ENCODE assay signal across 19 cellular contexts in the genomic region with DNA sequence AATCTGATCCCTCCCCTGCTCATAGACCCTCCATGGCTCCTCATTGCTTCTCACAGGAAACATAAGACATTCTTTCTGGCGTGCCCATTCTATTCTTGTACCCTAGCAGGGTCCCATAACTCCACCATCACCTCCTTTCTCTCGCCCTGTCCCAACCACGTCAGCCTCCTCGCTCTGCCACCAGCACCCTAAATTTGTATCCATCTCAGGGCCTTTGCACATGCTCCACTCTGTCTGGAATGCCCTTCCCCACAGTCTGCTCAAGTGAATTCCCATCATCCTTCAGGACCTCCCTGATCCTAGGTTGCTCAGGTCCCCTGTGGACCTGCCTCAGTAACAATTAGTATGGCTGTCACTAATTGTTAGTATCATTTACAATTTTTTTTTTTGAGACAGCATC. TPM values are rescaled to one million over a fixed set of nuclear protein-coding genes. Genes with fewer than 3 reads are reported as not detected.
DNase-seq lines count a peak whose midpoint lies in the region; ATAC-seq, FAIRE-seq and TF ChIP-seq lines count a peak whose summit lies in the region.
"Had no signal": no experiment of that assay in that cellular context is flagged by ENCODE, and none has a peak within 500 bp of the region (broad histone marks: within the 10 kb centered on the region; RNA-seq: fewer than 3 reads in every experiment).

No MANE protein-coding gene starts in this region.

- no peaks in the 10 kb centered on the region for H3K79me1 ChIP-seq in H1 (ENCODE audit: low read depth, low read length)

- H2BK15ac ChIP-seq in H1 (ENCODE audit: low read length): no peak overlapping the region

- no peak overlapping the region for H3K23ac ChIP-seq in H1 (ENCODE audit: insufficient read length)

- DNase-seq in activated naive CD8-positive, alpha-beta T cell treated with anti-CD3 and anti-CD28 coated beads for 36 hours: no peak
- DNase-seq in T-helper 17 cell: no peak
- DNase-seq in H1 (ENCODE audit: low read depth in 1 of 2, low spot score in 2 of 2): no peak
- no peak for DNase-seq in stimulated activated effector memory CD8-positive, alpha-beta T cell treated with anti-CD3 and anti-CD28 coated beads, Interleukin-12 subunit alpha, Interleukin-12 subunit beta, amount 100 ng/mL, for 72 hours (ENCODE audit: low spot score in 2 of 2)
- DNase-seq in cerebellum (ENCODE audit: low spot score): no peak
- no peak for DNase-seq in GM10266 (ENCODE audit: extremely low spot score)
- DNase-seq in activated T-cell treated with anti-CD3 and anti-CD28 coated beads for 4 hours: no peak
- DNase-seq: C1 segment of cervical spinal cord, DMS 273 treated with DMSO at 0.1 percent for 48 hours, GOT3, HCEC 1CT, IMR-90, KG1 had no signal

- H3K27me3 Mint-ChIP-seq in activated naive CD8-positive, alpha-beta T cell: no peaks in the 10 kb centered on the region
- H3K27me3 Mint-ChIP-seq in activated naive CD8-positive, alpha-beta T cell treated with anti-CD3 and anti-CD28 coated beads for 36 hours: no peaks in the 10 kb centered on the region
- H3K27me3 Mint-ChIP-seq in T-helper 17 cell: no peaks in the 10 kb centered on the region

- WGBS in H1 (ENCODE audit: extremely low coverage in 1 of 2, insufficient coverage in 1 of 2, insufficient read length in 1 of 2, insufficient replicate concordance in 2 of 2, low coverage in 1 of 2, low lambda C conversion rate in 2 of 2, missing lambda C conversion rate in 1 of 2), 2 experiments: 91% methylated on average over 4 of the region's 4 CpGs; no CpG with 5 or more reads in 1 of the 2 experiments

- POLR2A ChIA-PET in H1 (lab: Charles Lee; ENCODE audit: partially characterized antibody): interaction anchor here (0.9 to 1.1 kb wide), 2 partner anchors 10 to 54 kb away, joined by 4 to 6 read pairs; a partner anchor contains a TSS

- no peak for TF ChIP-seq POLR2A in H1 (IDR thresholded peaks at IDR 0.05; ENCODE audit: control extremely low read depth in 1 of 2, low read depth in 2 of 2, low read length in 2 of 2)

- no peak overlapping the region for H2BK5ac ChIP-seq in H1 (ENCODE audit: low read depth, low read length)

- no peak overlapping the region for H2AK5ac ChIP-seq in H1 (ENCODE audit: low read depth, low read length)

- H3K18ac ChIP-seq in H1 (ENCODE audit: extremely low read depth, low read length): no peak overlapping the region

- H3K4me2 ChIP-seq in H1 (ENCODE audit: insufficient read depth in 1 of 2, low read depth in 2 of 2, low read length in 2 of 2): no peak overlapping the region

- H2BK20ac ChIP-seq in H1 (ENCODE audit: low read length): no peak overlapping the region

- H3K36me3 ChIP-seq in H1 (ENCODE audit: control insufficient read depth in 2 of 4, insufficient read depth in 4 of 4, low read length in 3 of 4): no peaks in the 10 kb centered on the region

- CTCF ChIA-PET in H1 (lab: Charles Lee; ENCODE audit: partially characterized antibody): interaction anchor here (0.6 to 1.4 kb wide), 6 partner anchors 18 to 133 kb away, joined by 3 to 9 read pairs (median 3); no protein-coding TSS in a partner anchor

- H2AFZ ChIP-seq in H1 (ENCODE audit: low read length): no peak overlapping the region

- TF ChIP-seq RAD21 in H1 (IDR thresholded peaks at IDR 0.05 in 1 of 2, conservative IDR thresholded peaks at IDR 0.05 in 1 of 2; ENCODE audit: low read depth in 2 of 2, low read length in 2 of 2): no peak

- no peaks in the 10 kb centered on the region for H3K36me3 Mint-ChIP-seq in activated naive CD8-positive, alpha-beta T cell
- H3K36me3 Mint-ChIP-seq in activated naive CD8-positive, alpha-beta T cell treated with anti-CD3 and anti-CD28 coated beads for 36 hours: no peaks in the 10 kb centered on the region
- H3K36me3 Mint-ChIP-seq in T-helper 17 cell (ENCODE audit: low read depth): peaks cover 3% of the 10 kb centered on the region
- no peaks in the 10 kb centered on the region for H3K36me3 Mint-ChIP-seq in stimulated activated effector memory CD8-positive, alpha-beta T cell treated with anti-CD3 and anti-CD28 coated beads, Interleukin-12 subunit alpha, Interleukin-12 subunit beta, amount 100 ng/mL, for 72 hours

- no peak overlapping the region for H3K14ac ChIP-seq in H1 (ENCODE audit: insufficient read length)

- H3K9me3 ChIP-seq in T-helper 17 cell (ENCODE audit: control insufficient read depth, low read length, poor library complexity, severe bottlenecking) (no peaks in the 10 kb centered on the region), H1 (ENCODE audit: insufficient read depth in 2 of 2, low read depth in 1 of 2, low read length in 1 of 2) (no peaks in the 10 kb centered on the region)

- H3K79me2 ChIP-seq in H1 (ENCODE audit: control insufficient read depth in 1 of 2, insufficient read depth in 2 of 2, low read length in 2 of 2): no peaks in the 10 kb centered on the region

- H3K9ac ChIP-seq in H1 (replicated peaks in 1 of 4; ENCODE audit: extremely low read depth in 1 of 4, low read depth in 3 of 4, low read length in 3 of 4): no peak overlapping the region

- no peak overlapping the region for H2BK12ac ChIP-seq in H1 (ENCODE audit: low read depth, low read length)

- H3K56ac ChIP-seq in H1 (replicated peaks; ENCODE audit: insufficient read length, low read depth, low read length): no peak overlapping the region

- TF ChIP-seq CTCF in H1 (IDR thresholded peaks at IDR 0.05; ENCODE audit: control extremely low read depth in 1 of 3, insufficient read depth in 1 of 3, low read depth in 1 of 3, low read length in 3 of 3): no peak
- TF ChIP-seq CTCF in GM10266 (IDR thresholded peaks at IDR 0.05; ENCODE audit: control insufficient read depth, insufficient read depth, low read depth, missing control alignments): no peak

- no peak overlapping the region for H2BK120ac ChIP-seq in H1 (replicated peaks; ENCODE audit: low read depth, low read length)

- peaks cover 35% of the 10 kb centered on the region for H3K4me1 Mint-ChIP-seq in activated naive CD8-positive, alpha-beta T cell (ENCODE audit: low read depth)
- H3K4me1 Mint-ChIP-seq in activated naive CD8-positive, alpha-beta T cell treated with anti-CD3 and anti-CD28 coated beads for 36 hours: peaks cover 17% of the 10 kb centered on the region
- H3K4me1 Mint-ChIP-seq in T-helper 17 cell: peaks cover 27% of the 10 kb centered on the region
- peaks cover 33% of the 10 kb centered on the region for H3K4me1 Mint-ChIP-seq in stimulated activated effector memory CD8-positive, alpha-beta T cell treated with anti-CD3 and anti-CD28 coated beads, Interleukin-12 subunit alpha, Interleukin-12 subunit beta, amount 100 ng/mL, for 72 hours

- FAIRE-seq in H1 (lab: Jason Lieb, UNC): no peak
- FAIRE-seq: GM12891 had no signal

- no peaks in the 10 kb centered on the region for H4K20me1 ChIP-seq in H1 (replicated peaks in 1 of 2; ENCODE audit: control insufficient read depth in 1 of 2, insufficient read depth in 2 of 2, low read length in 2 of 2)

- no peak overlapping the region for H3K4me3 ChIP-seq in H1 (ENCODE audit: extremely low read depth in 1 of 4, insufficient read depth in 2 of 4, low read depth in 3 of 4, low read length in 4 of 4)

- H3K4me3 Mint-ChIP-seq in activated naive CD8-positive, alpha-beta T cell: peak overlapping the region; percentile 9
- no peak overlapping the region for H3K4me3 Mint-ChIP-seq in activated naive CD8-positive, alpha-beta T cell treated with anti-CD3 and anti-CD28 coated beads for 36 hours
- H3K4me3 Mint-ChIP-seq in T-helper 17 cell: peak overlapping the region; percentile 25
- H3K4me3 Mint-ChIP-seq in stimulated activated effector memory CD8-positive, alpha-beta T cell treated with anti-CD3 and anti-CD28 coated beads, Interleukin-12 subunit alpha, Interleukin-12 subunit beta, amount 100 ng/mL, for 72 hours: no peak overlapping the region
- H3K4me3 Mint-ChIP-seq: B cell had no signal

- peak overlapping the region; percentile 22 for H3K27ac Mint-ChIP-seq in activated naive CD8-positive, alpha-beta T cell
- H3K27ac Mint-ChIP-seq in activated naive CD8-positive, alpha-beta T cell treated with anti-CD3 and anti-CD28 coated beads for 36 hours: no peak overlapping the region
- H3K27ac Mint-ChIP-seq in T-helper 17 cell: no peak overlapping the region
- H3K27ac Mint-ChIP-seq in stimulated activated effector memory CD8-positive, alpha-beta T cell treated with anti-CD3 and anti-CD28 coated beads, Interleukin-12 subunit alpha, Interleukin-12 subunit beta, amount 100 ng/mL, for 72 hours: peak overlapping the region; percentile 20
- H3K27ac Mint-ChIP-seq: B cell had no signal

- no peak overlapping the region for H3K4ac ChIP-seq in H1 (replicated peaks; ENCODE audit: insufficient read length, low read depth, low read length)

- no peak overlapping the region for H4K8ac ChIP-seq in H1 (ENCODE audit: extremely low read depth, insufficient read depth, low read length)

- no peaks in the 10 kb centered on the region for H3K9me3 Mint-ChIP-seq in activated naive CD8-positive, alpha-beta T cell (ENCODE audit: low read depth)
- H3K9me3 Mint-ChIP-seq in activated naive CD8-positive, alpha-beta T cell treated with anti-CD3 and anti-CD28 coated beads for 36 hours: no peaks in the 10 kb centered on the region
- H3K9me3 Mint-ChIP-seq in stimulated activated effector memory CD8-positive, alpha-beta T cell treated with anti-CD3 and anti-CD28 coated beads, Interleukin-12 subunit alpha, Interleukin-12 subunit beta, amount 100 ng/mL, for 72 hours: no peaks in the 10 kb centered on the region

- H3K23me2 ChIP-seq in H1 (ENCODE audit: low read depth, low read length): peaks cover 2% of the 10 kb centered on the region; the same call in 1 of the 2 replicates

- no peak for TF ChIP-seq EP300 in H1 (IDR thresholded peaks at IDR 0.05; ENCODE audit: borderline replicate concordance in 1 of 2, low read depth in 2 of 2, low read length in 2 of 2)

- H4K5ac ChIP-seq in H1 (ENCODE audit: insufficient read length, low read depth, low read length): no peak overlapping the region

- H3K27me3 ChIP-seq in H1 (replicated peaks in 1 of 4; ENCODE audit: control insufficient read depth in 3 of 4, extremely low read depth in 1 of 4, insufficient read depth in 3 of 4, low read length in 3 of 4): no peaks in the 10 kb centered on the region; a peak in 1 of 7 replicates

- H3K4me1 ChIP-seq in H1 (replicated peaks in 1 of 4; ENCODE audit: control insufficient read depth in 3 of 4, insufficient read depth in 4 of 4, low read length in 3 of 4): no peaks in the 10 kb centered on the region

- no peak for ATAC-seq in T-helper 17 cell
- ATAC-seq in stimulated activated effector memory CD8-positive, alpha-beta T cell treated with anti-CD3 and anti-CD28 coated beads, Interleukin-12 subunit alpha, Interleukin-12 subunit beta, amount 100 ng/mL, for 72 hours: no peak

- no peak overlapping the region for H4K91ac ChIP-seq in H1 (replicated peaks; ENCODE audit: insufficient read length, low read length)

- no peak overlapping the region for H3K27ac ChIP-seq in H1 (ENCODE audit: low read depth, low read length)

RNA-seq across cellular contexts. Expression of a gene that starts 10.5 kb away (rescaled TPM):
- not detected for total RNA-seq in activated naive CD8-positive, alpha-beta T cell treated with anti-CD3 and anti-CD28 coated beads for 36 hours
- total RNA-seq in T-helper 17 cell: under 1 TPM; 0.52 to 0.94 TPM
- total RNA-seq in H1 (2021; fragmentation: NEBNext Ultra II Directional; extraction: Animal tissue kit (Norgen Biotek cat#: 25700)): 1.5 and 1.8 TPM in 2 replicates
- 1.5 and 2.1 TPM in 2 replicates for polyA plus RNA-seq in H1 (2011; rRNA removed)
- 0.96 TPM for polyA plus RNA-seq in H1 (2011; cell fraction: cytosol; rRNA removed)
- polyA plus RNA-seq in H1 (2011; cell fraction: nucleus; rRNA removed): 1.6 TPM
- polyA plus RNA-seq in H1 (2012, experiment 1 of 2): 0.86 to 2.0 TPM (median 1.5 TPM) in 4 replicates
- 1.5 TPM for polyA plus RNA-seq in H1 (2012, experiment 2 of 2)
- polyA plus RNA-seq in H1 (2013, experiment 1 of 2): 2.6 TPM
- polyA plus RNA-seq in H1 (2013, experiment 2 of 2): 2.9 TPM
- polyA minus RNA-seq in H1 (2011; rRNA and poly(A)+ RNA removed): 1.4 and 1.5 TPM in 2 replicates
- 1.6 TPM for polyA minus RNA-seq in H1 (2011; cell fraction: cytosol; rRNA and poly(A)+ RNA removed)
- polyA minus RNA-seq in H1 (2011; cell fraction: nucleus; rRNA and poly(A)+ RNA removed): 0.60 TPM
- not detected for total RNA-seq in cerebellum
- total RNA-seq: A172, B cell, IMR-90 had no signal
- polyA plus RNA-seq: IMR-90 had no signal

RNA-seq across cellular contexts. Expression of a gene that starts 15.9 kb away (rescaled TPM):
- 1 to 10 TPM; 1.7 to 1.8 TPM for total RNA-seq in activated naive CD8-positive, alpha-beta T cell treated with anti-CD3 and anti-CD28 coated beads for 36 hours
- total RNA-seq in T-helper 17 cell (1 to 10 TPM; 5.0 to 9.1 TPM), cerebellum (not detected)
- 0.41 and 1.2 TPM in 2 replicates for total RNA-seq in H1 (2021; fragmentation: NEBNext Ultra II Directional; extraction: Animal tissue kit (Norgen Biotek cat#: 25700))
- 1.1 and 1.5 TPM in 2 replicates for polyA plus RNA-seq in H1 (2011; rRNA removed)
- 0.44 TPM for polyA plus RNA-seq in H1 (2011; cell fraction: cytosol; rRNA removed)
- polyA plus RNA-seq in H1 (2011; cell fraction: nucleus; rRNA removed): 1.9 TPM
- 1.2 to 1.5 TPM (median 1.4 TPM) in 3 of 4 replicates, not detected in the other for polyA plus RNA-seq in H1 (2012, experiment 1 of 2)
- 1.00 TPM for polyA plus RNA-seq in H1 (2012, experiment 2 of 2)
- polyA plus RNA-seq in H1 (2013, experiment 1 of 2): 0.87 TPM
- 1.1 TPM for polyA plus RNA-seq in H1 (2013, experiment 2 of 2)
- polyA minus RNA-seq in H1 (2011; rRNA and poly(A)+ RNA removed): 0.69 and 0.71 TPM in 2 replicates
- 1.8 TPM for polyA minus RNA-seq in H1 (2011; cell fraction: cytosol; rRNA and poly(A)+ RNA removed)
- not detected for polyA minus RNA-seq in H1 (2011; cell fraction: nucleus; rRNA and poly(A)+ RNA removed)
- total RNA-seq: A172, Daoy, HT-29, IMR-90 had no signal
- polyA plus RNA-seq: IMR-90 had no signal

RNA-seq across cellular contexts. Expression of a gene that starts 42.4 kb away (rescaled TPM):
- total RNA-seq in activated naive CD8-positive, alpha-beta T cell treated with anti-CD3 and anti-CD28 coated beads for 36 hours: 10 to 100 TPM; 90.3 to 91.1 TPM
- 100 to 1,000 TPM; 149 to 211 TPM for total RNA-seq in T-helper 17 cell
- total RNA-seq in H1 (2021; fragmentation: NEBNext Ultra II Directional; extraction: Animal tissue kit (Norgen Biotek cat#: 25700)): 3.2 and 4.0 TPM in 2 replicates
- 4.7 TPM in 2 replicates for polyA plus RNA-seq in H1 (2011; rRNA removed)
- 3.2 TPM for polyA plus RNA-seq in H1 (2011; cell fraction: cytosol; rRNA removed)
- 4.1 TPM for polyA plus RNA-seq in H1 (2011; cell fraction: nucleus; rRNA removed)
- 2.1 to 3.0 TPM (median 2.5 TPM) in 4 replicates for polyA plus RNA-seq in H1 (2012, experiment 1 of 2)
- 1.9 TPM for polyA plus RNA-seq in H1 (2012, experiment 2 of 2)
- 3.3 TPM for polyA plus RNA-seq in H1 (2013, experiment 1 of 2)
- polyA plus RNA-seq in H1 (2013, experiment 2 of 2): 3.3 TPM
- polyA minus RNA-seq in H1 (2011; rRNA and poly(A)+ RNA removed): 3.8 and 4.4 TPM in 2 replicates
- polyA minus RNA-seq in H1 (2011; cell fraction: cytosol; rRNA and poly(A)+ RNA removed): 3.1 TPM
- 2.7 TPM for polyA minus RNA-seq in H1 (2011; cell fraction: nucleus; rRNA and poly(A)+ RNA removed)
- total RNA-seq in cerebellum: 2.6 TPM

RNA-seq across cellular contexts. Expression of a gene that starts 54.1 kb away (rescaled TPM):
- 10 to 100 TPM; 35.8 to 38.7 TPM for total RNA-seq in activated naive CD8-positive, alpha-beta T cell treated with anti-CD3 and anti-CD28 coated beads for 36 hours
- total RNA-seq in T-helper 17 cell (10 to 100 TPM; 69.2 to 71.9 TPM), cerebellum (25.9 TPM)
- total RNA-seq in H1 (2021; fragmentation: NEBNext Ultra II Directional; extraction: Animal tissue kit (Norgen Biotek cat#: 25700)): 25.9 and 27.0 TPM in 2 replicates
- 13.0 and 19.5 TPM in 2 replicates for polyA plus RNA-seq in H1 (2011; rRNA removed)
- 7.2 TPM for polyA plus RNA-seq in H1 (2011; cell fraction: cytosol; rRNA removed)
- 18.3 TPM for polyA plus RNA-seq in H1 (2011; cell fraction: nucleus; rRNA removed)
- polyA plus RNA-seq in H1 (2012, experiment 1 of 2): 16.1 to 33.3 TPM (median 30.3 TPM) in 4 replicates
- 31.0 TPM for polyA plus RNA-seq in H1 (2012, experiment 2 of 2)
- polyA plus RNA-seq in H1 (2013, experiment 1 of 2): 32.3 TPM
- 30.1 TPM for polyA plus RNA-seq in H1 (2013, experiment 2 of 2)
- polyA minus RNA-seq in H1 (2011; rRNA and poly(A)+ RNA removed): 7.4 and 12.0 TPM in 2 replicates
- 10.9 TPM for polyA minus RNA-seq in H1 (2011; cell fraction: cytosol; rRNA and poly(A)+ RNA removed)
- polyA minus RNA-seq in H1 (2011; cell fraction: nucleus; rRNA and poly(A)+ RNA removed): 27.5 TPM

RNA-seq across cellular contexts. Expression of a gene that starts 54.3 kb away (rescaled TPM):
- total RNA-seq in activated naive CD8-positive, alpha-beta T cell treated with anti-CD3 and anti-CD28 coated beads for 36 hours: 1,000 to 10,000 TPM; 3,144 to 3,196 TPM
- 1,000 to 10,000 TPM; 3,447 to 3,486 TPM for total RNA-seq in T-helper 17 cell
- 2,749 and 2,894 TPM in 2 replicates for total RNA-seq in H1 (2021; fragmentation: NEBNext Ultra II Directional; extraction: Animal tissue kit (Norgen Biotek cat#: 25700))
- polyA plus RNA-seq in H1 (2011; rRNA removed): 3,938 and 5,258 TPM in 2 replicates
- polyA plus RNA-seq in H1 (2011; cell fraction: cytosol; rRNA removed): 4,102 TPM
- polyA plus RNA-seq in H1 (2011; cell fraction: nucleus; rRNA removed): 3,741 TPM
- polyA plus RNA-seq in H1 (2012, experiment 1 of 2): 2,900 to 4,037 TPM (median 3,755 TPM) in 4 replicates
- 5,025 TPM for polyA plus RNA-seq in H1 (2012, experiment 2 of 2)
- 2,492 TPM for polyA plus RNA-seq in H1 (2013, experiment 1 of 2)
- 2,474 TPM for polyA plus RNA-seq in H1 (2013, experiment 2 of 2)
- 555 and 636 TPM in 2 replicates for polyA minus RNA-seq in H1 (2011; rRNA and poly(A)+ RNA removed)
- 2,052 TPM for polyA minus RNA-seq in H1 (2011; cell fraction: cytosol; rRNA and poly(A)+ RNA removed)
- 752 TPM for polyA minus RNA-seq in H1 (2011; cell fraction: nucleus; rRNA and poly(A)+ RNA removed)
- 486 TPM for total RNA-seq in cerebellum

Comparison
In these comparisons a context has a peak if more than half of its experiments do, and no peak if none do; other contexts are left out.
1. H3K27ac Mint-ChIP-seq: peak in activated naive CD8-positive, alpha-beta T cell (single experiment) and stimulated activated effector memory CD8-positive, alpha-beta T cell treated with anti-CD3 and anti-CD28 coated beads, Interleukin-12 subunit alpha, Interleukin-12 subunit beta, amount 100 ng/mL, for 72 hours (single experiment); none in activated naive CD8-positive, alpha-beta T cell treated with anti-CD3 and anti-CD28 coated beads for 36 hours (single experiment) and T-helper 17 cell (single experiment).
2. H3K4me3 Mint-ChIP-seq: peak in activated naive CD8-positive, alpha-beta T cell (single experiment) and T-helper 17 cell (single experiment); none in activated naive CD8-positive, alpha-beta T cell treated with anti-CD3 and anti-CD28 coated beads for 36 hours (single experiment) and stimulated activated effector memory CD8-positive, alpha-beta T cell treated with anti-CD3 and anti-CD28 coated beads, Interleukin-12 subunit alpha, Interleukin-12 subunit beta, amount 100 ng/mL, for 72 hours (single experiment).
3. RNA of a gene that starts 42.4 kb away (total RNA-seq): 149 to 211 TPM in T-helper 17 cell and 90.3 to 91.1 TPM in activated naive CD8-positive, alpha-beta T cell treated with anti-CD3 and anti-CD28 coated beads for 36 hours; 3.2 to 4.0 TPM in H1 and 2.6 TPM in cerebellum (single experiment); every median in the first group is over 10 times any median in the second.